ENCODE assay signal across 8 cellular contexts in genomic region chr4:139556735-139557505, GRCh38. TPM values are rescaled to one million over a fixed set of nuclear protein-coding genes. Genes with fewer than 3 reads are reported as not detected.
DNase-seq lines count a peak whose midpoint lies in the region; ATAC-seq and TF ChIP-seq lines count a peak whose summit lies in the region.

No MANE protein-coding gene starts in this region.

- peak overlapping the region; percentile 92 for H3K27ac ChIP-seq in cingulate gyrus (ENCODE audit: low read depth, low read length)

- no peak for TF ChIP-seq POLR2A in lower leg skin (IDR thresholded peaks at IDR 0.05)

- 1% methylated on average over 47 to 51 of the region's 56 CpGs for WGBS in lower leg skin, 2 donors

- DNase-seq in GM10266 (ENCODE audit: extremely low spot score) (peak; percentile 36), NCI-H345 treated with DMSO at 0.1 percent for 48 hours (lab: John Stamatoyannopoulos, UW; ENCODE audit: unreplicated experiment) (peak; percentile 68), lower leg skin (ENCODE audit: low spot score in 2 of 2) (peak; percentile 56 to 95)
- peak; percentile 31 for DNase-seq in activated CD4-positive, alpha-beta T cell treated with anti-CD3 and anti-CD28 coated beads for 1 hour
- DNase-seq in stimulated activated CD4-positive, alpha-beta T cell treated with anti-CD3 and anti-CD28 coated beads, Interleukin-4, amount 100 ng/mL, for 4 hours = peak; percentile 55 to 59

- H3K4me3 ChIP-seq in lower leg skin (ENCODE audit: low read depth, poor library complexity, severe bottlenecking) = peak overlapping the region; percentile 74

- intact Hi-C loops in lower leg skin (cut with DNase I; ENCODE audit: low total_unique reads) = no loop called here

- ATAC-seq in HG03175 (IDR thresholded peaks at IDR 0.05; ENCODE audit: unreplicated experiment) = peak; percentile 37
- no peak for ATAC-seq in GM18520 (IDR thresholded peaks at IDR 0.05; ENCODE audit: unreplicated experiment)

- TF ChIP-seq CTCF in GM10266 (IDR thresholded peaks at IDR 0.05; ENCODE audit: control insufficient read depth, insufficient read depth, low read depth, missing control alignments) (peak; percentile 20), lower leg skin (IDR thresholded peaks at IDR 0.05) (no peak)

RNA-seq across cellular contexts. Expression of gene SETD7, which starts 0.9 kb away (rescaled TPM):
- total RNA-seq in lower leg skin = 10 to 100 TPM; 34.3 to 45.7 (median 41.7) TPM
